9 cellular contexts compared by ENCODE assay signal in genomic region chr2:100422320-100422719, GRCh38. TPM values are rescaled to one million over a fixed set of nuclear protein-coding genes. Genes with fewer than 3 reads are reported as not detected.
A peak's percentile ranks its signal among the peaks of the same experiment; 100 is the strongest.
DNase-seq lines count a peak whose midpoint lies in the region; ATAC-seq and TF ChIP-seq lines count a peak whose summit lies in the region.
"Had no signal": no experiment of that assay in that cellular context is flagged by ENCODE, and none has a peak within 500 bp of the region (broad histone marks: within the 10 kb centered on the region; RNA-seq: fewer than 3 reads in every experiment).

No MANE protein-coding gene starts in this region.

- no peak overlapping the region for H3K4me2 ChIP-seq in PC-3 (ENCODE audit: low read length)

- H3F3A ChIP-seq in PC-3 (ENCODE audit: low read length, unreplicated experiment), result peaks cover 3% of the 10 kb centered on the region

- intact Hi-C loops in PC-3 (cut with micrococcal nuclease), result loop anchor here (5.0 kb wide), 1 partner anchor 160 kb away; no protein-coding TSS in a partner anchor

- H3K27ac ChIP-seq in PC-3 (ENCODE audit: low read length) (no peak overlapping the region), foreskin keratinocyte (no peak overlapping the region)

- H3K9me3 ChIP-seq in PC-3 (ENCODE audit: low read length), result no peaks in the 10 kb centered on the region

- H3K9ac ChIP-seq in PC-3 (ENCODE audit: low read length), result no peak overlapping the region

- BruUV-seq in PC-3 (replicated peaks; lab: Mats Ljungman, UMichigan), result no TSS peak

- H4K20me1 ChIP-seq in PC-3 (ENCODE audit: low read length), result no peaks in the 10 kb centered on the region

- H3K79me2 ChIP-seq in PC-3 (ENCODE audit: low read length), result no peaks in the 10 kb centered on the region

- H3K27me3 ChIP-seq in PC-3 (ENCODE audit: low read length), result no peaks in the 10 kb centered on the region
- peaks cover 8% of the 10 kb centered on the region for H3K27me3 ChIP-seq in foreskin keratinocyte

- POLR2A ChIA-PET in PC-3 (lab: Charles Lee; ENCODE audit: unreplicated experiment), result no interaction called here

- peak; percentile 9 for DNase-seq in NCI-H510A treated with DMSO at 0.1 percent for 48 hours (lab: John Stamatoyannopoulos, UW)
- no peak for DNase-seq in NCI-H510A (lab: John Stamatoyannopoulos, UW)
- peak; percentile 63 for DNase-seq in PC-3
- peak in 1 of 2 donors; percentile 15 for DNase-seq in foreskin keratinocyte
- peak; percentile 61 for DNase-seq in superior temporal gyrus (ENCODE audit: extremely low spot score)
- no peak for DNase-seq in putamen (ENCODE audit: low spot score)
- DNase-seq in NCI-H1436 (lab: John Stamatoyannopoulos, UW), result no peak
- no peak for DNase-seq in dedifferentiated amniotic fluid mesenchymal stem cell (ENCODE audit: extremely low spot score)

- H3K4me1 ChIP-seq in PC-3 (ENCODE audit: insufficient read depth, low read length) (peaks cover 10% of the 10 kb centered on the region), foreskin keratinocyte (no peaks in the 10 kb centered on the region)

- TF ChIP-seq CTCF in PC-3 (conservative IDR thresholded peaks at IDR 0.05; ENCODE audit: low read depth, low read length) (peak; percentile 67), foreskin keratinocyte (conservative IDR thresholded peaks at IDR 0.05) (peak; percentile 55)

- no peak overlapping the region for H3K4me3 ChIP-seq in PC-3 (ENCODE audit: low read length)

- no peaks in the 10 kb centered on the region for H3K36me3 ChIP-seq in PC-3 (ENCODE audit: low read depth, low read length)

- ATAC-seq in PC-3 (peak; percentile 91), foreskin keratinocyte (peak; percentile 85)

- no peaks in the 10 kb centered on the region for H3K9me2 ChIP-seq in PC-3 (replicated peaks; ENCODE audit: low read length)

- H2AFZ ChIP-seq in PC-3 (ENCODE audit: low read length), result no peak overlapping the region

- CTCF ChIA-PET in PC-3 (lab: Charles Lee), result interaction anchor here (0.6 to 0.8 kb wide), 2 partner anchors 11 to 162 kb away, joined by 3 to 4 read pairs; no protein-coding TSS in a partner anchor

RNA-seq across cellular contexts. Expression of gene CHST10, which starts 4.9 kb away (rescaled TPM):
- 13.4 and 17.8 TPM in 2 replicates for total RNA-seq in PC-3 (2014; rRNA removed)
- total RNA-seq in foreskin keratinocyte, result 4.1 and 6.6 TPM in 2 replicates
- 3.5 and 4.4 TPM in 2 replicates for polyA plus RNA-seq in foreskin keratinocyte

RNA-seq across cellular contexts. Expression of gene NMS, which starts 48.0 kb away (rescaled TPM):
- total RNA-seq in PC-3 (2014; rRNA removed) (not detected in 2 replicates), foreskin keratinocyte (not detected in 2 replicates)
- polyA plus RNA-seq in foreskin keratinocyte, result not detected in 2 replicates
- total RNA-seq: pulmonary artery endothelial cell had no signal

Comparison
In these comparisons a context has a peak if more than half of its experiments do, and no peak if none do; other contexts are left out.
1. DNase-seq: peak in NCI-H510A treated with DMSO at 0.1 percent for 48 hours (single experiment), PC-3 (single experiment) and superior temporal gyrus (single experiment); none in NCI-H510A (single experiment), putamen (single experiment), NCI-H1436 (single experiment) and dedifferentiated amniotic fluid mesenchymal stem cell (single experiment).